11 cellular contexts compared by ENCODE assay signal in the genomic region with DNA sequence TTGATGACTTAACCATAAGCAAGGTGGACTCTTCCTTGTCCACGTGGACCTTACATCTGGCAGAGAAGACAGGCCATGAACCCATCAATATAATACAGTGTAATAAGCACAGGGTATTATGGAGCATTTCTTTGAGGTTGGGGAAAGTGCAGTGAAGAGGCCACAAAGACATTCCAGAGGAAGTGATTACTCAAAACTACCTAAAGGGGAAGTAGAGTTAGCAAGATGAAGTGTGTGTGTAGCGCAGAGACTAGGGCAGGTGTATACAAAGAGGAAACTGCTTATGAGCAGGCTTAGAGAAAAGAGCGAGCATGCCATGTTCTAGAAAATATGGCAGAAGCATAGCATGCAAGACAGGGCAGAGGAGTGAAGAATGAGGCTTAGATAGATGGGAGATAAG. TPM values are rescaled to one million over a fixed set of nuclear protein-coding genes. Genes with fewer than 3 reads are reported as not detected.
A peak's percentile ranks its signal among the peaks of the same experiment; 100 is the strongest.
DNase-seq lines count a peak whose midpoint lies in the region; ATAC-seq and TF ChIP-seq lines count a peak whose summit lies in the region.
"Had no signal": no experiment of that assay in that cellular context is flagged by ENCODE, and none has a peak within 500 bp of the region (broad histone marks: within the 10 kb centered on the region; RNA-seq: fewer than 3 reads in every experiment).

No MANE protein-coding gene starts in this region.

- peak; percentile 99 for ATAC-seq in GM18861 (IDR thresholded peaks at IDR 0.05; ENCODE audit: unreplicated experiment)
- peak; percentile 99 for ATAC-seq in GM21723 (IDR thresholded peaks at IDR 0.05; ENCODE audit: unreplicated experiment)
- ATAC-seq in HG03520 (IDR thresholded peaks at IDR 0.05; ENCODE audit: unreplicated experiment), result peak; percentile 93
- no peak for ATAC-seq in left lobe of liver
- ATAC-seq: activated T-cell treated with anti-CD3 and anti-CD28 coated beads, Interleukin-2, amount 50 U/mL, for 4 hours had no signal

- TF ChIP-seq CTCF in coronary artery (IDR thresholded peaks at IDR 0.05), result no peak

- DNase-seq in germinal center (ENCODE audit: low spot score) (peak; percentile 56), coronary artery (ENCODE audit: low spot score) (no peak), RKO (ENCODE audit: low spot score) (no peak), left lobe of liver (ENCODE audit: low spot score) (no peak)
- no peak for DNase-seq in stimulated activated CD4-positive, alpha-beta T cell treated with anti-CD3 and anti-CD28 coated beads, Interleukin-2, amount 100 ng/mL, for 48 hours
- DNase-seq: activated T-cell treated with anti-CD3 and anti-CD28 coated beads, Interleukin-2, amount 50 U/mL, for 4 hours; naive thymus-derived CD8-positive, alpha-beta T cell had no signal

- no peak overlapping the region for H3K4me3 ChIP-seq in coronary artery
- H3K4me3 ChIP-seq: esophagus muscularis mucosa had no signal

- no peak overlapping the region for H3K27ac ChIP-seq in coronary artery
- H3K27ac ChIP-seq: esophagus muscularis mucosa had no signal

RNA-seq across cellular contexts. Expression of gene CP, which starts 17.9 kb away (rescaled TPM):
- 1,073 TPM for total RNA-seq in left lobe of liver
- total RNA-seq: naive thymus-derived CD8-positive, alpha-beta T cell had no signal
